Comparison of ENCODE assay signal across 12 cellular contexts in the genomic region with DNA sequence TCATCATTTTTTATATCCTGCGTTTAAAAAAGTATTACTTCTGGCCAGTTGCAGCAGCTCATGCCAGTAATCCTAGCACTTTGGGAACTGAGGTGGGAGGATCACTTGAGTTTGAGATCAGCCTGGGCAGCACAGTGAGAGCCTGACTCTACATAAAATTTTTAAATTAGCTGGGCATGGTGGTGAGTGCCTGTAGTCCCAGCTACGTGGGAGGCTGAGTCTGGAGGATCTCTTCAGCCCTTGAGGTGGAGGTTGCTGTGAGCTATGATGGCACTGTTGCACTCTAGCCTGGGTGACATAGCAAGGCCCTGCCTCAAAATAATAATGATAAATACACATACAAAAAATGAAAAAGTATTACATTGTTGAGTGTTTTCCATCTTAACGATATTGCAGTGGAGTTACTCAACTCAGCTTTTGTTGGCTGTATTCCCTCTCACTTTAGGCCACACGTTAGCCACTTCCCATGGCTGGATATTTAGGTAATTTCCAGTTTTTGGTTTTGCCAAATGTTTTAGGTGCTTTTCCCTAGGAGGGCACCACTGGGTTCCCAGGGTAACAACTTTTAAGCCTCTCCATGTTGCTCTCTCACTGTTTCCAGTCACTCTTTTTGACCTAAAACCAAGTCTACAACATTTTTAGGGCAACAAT. TPM values are rescaled to one million over a fixed set of nuclear protein-coding genes. Genes with fewer than 3 reads are reported as not detected.
A peak's percentile ranks its signal among the peaks of the same experiment; 100 is the strongest.
DNase-seq lines count a peak whose midpoint lies in the region; TF ChIP-seq lines count a peak whose summit lies in the region.
"Had no signal": no experiment of that assay in that cellular context is flagged by ENCODE, and none has a peak within 500 bp of the region (broad histone marks: within the 10 kb centered on the region; RNA-seq: fewer than 3 reads in every experiment).

No MANE protein-coding gene starts in this region.

- intact Hi-C loops in Caco-2 (cut with micrococcal nuclease; ENCODE audit: unreplicated experiment) = loop anchor here (5.0 kb wide), 1 partner anchor 581 kb away; a partner anchor contains a TSS
- intact Hi-C loops in posterior vena cava (cut with DNase I) = no loop called here

- H3K9me3 Mint-ChIP-seq in Caco-2 (ENCODE audit: unreplicated experiment) = no peaks in the 10 kb centered on the region
- H3K9me3 Mint-ChIP-seq: central memory CD8-positive, alpha-beta T cell had no signal

- peak overlapping the region; percentile 100 for H3K27ac Mint-ChIP-seq in Caco-2 (ENCODE audit: unreplicated experiment)
- H3K27ac Mint-ChIP-seq: activated CD8-positive, alpha-beta T cell treated with anti-CD3 and anti-CD28 coated beads, Interleukin-2, amount 10 ng/mL, durations not matched to agents 7 days and 5 days had no signal

- POLR2A ChIA-PET in Caco-2 (lab: Charles Lee) = interaction anchor here (1.9 kb wide), 1 partner anchor 24 kb away, joined by 18 read pairs; no protein-coding TSS in a partner anchor

- TF ChIP-seq CTCF in Caco-2 (IDR thresholded peaks at IDR 0.05; ENCODE audit: insufficient read depth in 1 of 2, low read depth in 1 of 2, low read length in 1 of 2, severe bottlenecking in 1 of 2, unreplicated experiment in 1 of 2) (no peak), VCaP (conservative IDR thresholded peaks at IDR 0.05) (no peak), fibroblast of mammary gland (conservative IDR thresholded peaks at IDR 0.05; ENCODE audit: control insufficient read depth, insufficient read depth, low read depth, low read length) (no peak)

- H3K27me3 Mint-ChIP-seq in Caco-2 (ENCODE audit: insufficient read depth, unreplicated experiment) = no peaks in the 10 kb centered on the region
- H3K27me3 Mint-ChIP-seq: central memory CD8-positive, alpha-beta T cell had no signal

- H3K27ac ChIP-seq in VCaP (peak overlapping the region; percentile 98), substantia nigra (ENCODE audit: low read depth, low read length, poor library complexity, severe bottlenecking) (no peak overlapping the region)
- H3K27ac ChIP-seq: HL-60 had no signal

- H3K4me3 Mint-ChIP-seq in Caco-2 (ENCODE audit: unreplicated experiment) = peak overlapping the region; percentile 79
- H3K4me3 Mint-ChIP-seq: activated CD8-positive, alpha-beta T cell treated with anti-CD3 and anti-CD28 coated beads, Interleukin-2, amount 10 ng/mL, durations not matched to agents 7 days and 5 days; central memory CD8-positive, alpha-beta T cell had no signal

- no peaks in the 10 kb centered on the region for H3K9me3 ChIP-seq in Caco-2

- DNase-seq in Caco-2 (no peak), fibroblast of mammary gland (ENCODE audit: low read depth) (peak; percentile 61), posterior vena cava (ENCODE audit: low spot score) (peak; percentile 29), substantia nigra (lab: John Stamatoyannopoulos, UW) (no peak), SKM-1 treated with dmso at 0.1 percent for 144 hours (lab: John Stamatoyannopoulos, UW; ENCODE audit: unreplicated experiment) (no peak), MV-4-11 (lab: John Stamatoyannopoulos, UW) (no peak)
- DNase-seq in activated CD4-positive, alpha-beta T cell treated with anti-CD3 and anti-CD28 coated beads for 48 hours = no peak
- DNase-seq: activated CD8-positive, alpha-beta T cell treated with anti-CD3 and anti-CD28 coated beads, Interleukin-2, amount 10 ng/mL, durations not matched to agents 7 days and 5 days; NCI-H187 had no signal

- H3K4me3 ChIP-seq in Caco-2 (ENCODE audit: low read depth, low read length) (no peak overlapping the region), fibroblast of mammary gland (ENCODE audit: control insufficient read depth, low read depth, low read length) (no peak overlapping the region)

- no peaks in the 10 kb centered on the region for H3K27me3 ChIP-seq in Caco-2 (replicated peaks; ENCODE audit: control insufficient read depth, insufficient read depth, low read length)

- H3K4me1 ChIP-seq in Caco-2 = peaks cover 71% of the 10 kb centered on the region

- CTCF ChIA-PET in Caco-2 (lab: Charles Lee) = interaction anchor here (1.6 kb wide), 1 partner anchor 18 kb away, joined by 5 read pairs; no protein-coding TSS in a partner anchor

- H3K4me1 Mint-ChIP-seq in Caco-2 (ENCODE audit: low read depth, unreplicated experiment) = peaks cover 56% of the 10 kb centered on the region

- H3K36me3 ChIP-seq in Caco-2 (ENCODE audit: control insufficient read depth, insufficient read depth, low read length) = no peaks in the 10 kb centered on the region

- no TSS peak for BruUV-seq in Caco-2 (replicated peaks; lab: Mats Ljungman, UMichigan)

- H3K36me3 Mint-ChIP-seq in Caco-2 (ENCODE audit: insufficient read depth, unreplicated experiment) = peaks cover 36% of the 10 kb centered on the region

RNA-seq across cellular contexts. Expression of a gene that starts 20.6 kb away (rescaled TPM):
- total RNA-seq in Caco-2 (2022) (18.3 and 18.4 TPM in 2 replicates), posterior vena cava (10 to 100 TPM; 18.7 to 23.0 TPM)

Comparison
In these comparisons a context has a peak if more than half of its experiments do, and no peak if none do; other contexts are left out.
1. DNase-seq: peak in fibroblast of mammary gland (single experiment) and posterior vena cava (single experiment); none in Caco-2 (0 of 2), substantia nigra (0 of 49), activated CD4-positive, alpha-beta T cell treated with anti-CD3 and anti-CD28 coated beads for 48 hours (single experiment), SKM-1 treated with dmso at 0.1 percent for 144 hours (single experiment) and MV-4-11 (single experiment).